In genomic region chr10:94343159-94343558, GRCh38 we compare ENCODE assay signal across 20 cellular contexts. TPM values are rescaled to one million over a fixed set of nuclear protein-coding genes. Genes with fewer than 3 reads are reported as not detected.
DNase-seq lines count a peak whose midpoint lies in the region; ATAC-seq and TF ChIP-seq lines count a peak whose summit lies in the region.
"Had no signal": no experiment of that assay in that cellular context is flagged by ENCODE, and none has a peak within 500 bp of the region (broad histone marks: within the 10 kb centered on the region; RNA-seq: fewer than 3 reads in every experiment).

No MANE protein-coding gene starts in this region.

- WGBS in adrenal gland, 4 donors: 64 to 72% (median 69%) methylated on average over 3 of the region's 3 CpGs

- DNase-seq in ELR (ENCODE audit: low read depth): peak; percentile 28
- DNase-seq in MG63: peak; percentile 21
- DNase-seq in adrenal gland: peak in 4 of 7 donors; percentile 26 to 36 (median 29)
- peak; percentile 19 for DNase-seq in myocyte (ENCODE audit: low read depth)
- DNase-seq in stimulated activated CD8-positive, alpha-beta memory T cell treated with anti-CD3 and anti-CD28 coated beads, Interleukin-4, amount 100 ng/mL, for 48 hours: no peak
- DNase-seq in activated T-cell treated with anti-CD3 and anti-CD28 coated beads, Interleukin-2, amount 50 U/mL, for 1 hour: no peak
- DNase-seq: Calu3; CD8-positive, alpha-beta T cell; DMS53; HFFc6; NCI-H1105; NCI-H2081 treated with DMSO at 0.1 percent for 48 hours; PC-3; SIG-M5 had no signal

- no peak for TF ChIP-seq CTCF in adrenal gland (IDR thresholded peaks at IDR 0.05)

- no peaks in the 10 kb centered on the region for H3K9me3 ChIP-seq in MG63
- peaks cover 0 to 4% (median 0%) of the 10 kb centered on the region in 3 donors for H3K9me3 ChIP-seq in adrenal gland (replicated peaks in 1 of 3)
- H3K9me3 ChIP-seq: BLaER1 had no signal

- H3K4me1 ChIP-seq in adrenal gland (replicated peaks in 1 of 2): no peaks in the 10 kb centered on the region
- H3K4me1 ChIP-seq: BLaER1 had no signal

- no peak overlapping the region for H3K27ac ChIP-seq in adrenal gland
- H3K27ac ChIP-seq: BLaER1, KMS-11, RWPE1 had no signal

- H3K36me3 ChIP-seq in MG63 (peaks cover 74% of the 10 kb centered on the region), adrenal gland (replicated peaks in 1 of 2) (peaks cover 0 to 24% of the 10 kb centered on the region in 2 donors)

- H3K27me3 ChIP-seq in MG63 (no peaks in the 10 kb centered on the region), adrenal gland (no peaks in the 10 kb centered on the region)
- H3K27me3 ChIP-seq: BLaER1 had no signal

- H3K4me3 ChIP-seq in MG63 (no peak overlapping the region), adrenal gland (no peak overlapping the region)
- H3K4me3 ChIP-seq: BLaER1 had no signal

- TF ChIP-seq POLR2A in adrenal gland (IDR thresholded peaks at IDR 0.05): no peak

- intact Hi-C loops in adrenal gland (cut with DNase I): no loop called here

- ATAC-seq in GM21526 (IDR thresholded peaks at IDR 0.05; ENCODE audit: low FRiP score, unreplicated experiment) (no peak), HG02571 (IDR thresholded peaks at IDR 0.05; ENCODE audit: unreplicated experiment) (no peak)
- ATAC-seq: CD8-positive, alpha-beta T cell; PC-3; SK-N-SH treated with all-trans-retinoic acid at 6 μM for 48 hours had no signal

RNA-seq across cellular contexts. Expression of gene NOC3L, which starts 19.6 kb away (rescaled TPM):
- total RNA-seq in MG63 (2014; rRNA removed; shearing (Covaris generic); ENCODE audit: low replicate concordance): 43.1 and 56.0 TPM in 2 replicates
- total RNA-seq in adrenal gland: 10 to 100 TPM in 7 of 8 donors, 1 to 10 TPM in 1; 7.4 to 22.2 (median 18.8) TPM
- polyA plus RNA-seq in adrenal gland: 10 to 100 TPM in 1 of 3 donors, 1 to 10 TPM in 2; 6.2 to 29.4 (median 7.1) TPM
- total RNA-seq in myocyte: 26.5 and 32.0 TPM in 2 replicates
- polyA plus RNA-seq in myocyte (2012): 6.2 TPM

RNA-seq across cellular contexts. Expression of gene TBC1D12, which starts 59.2 kb away (rescaled TPM):
- total RNA-seq in MG63 (2014; rRNA removed; shearing (Covaris generic); ENCODE audit: low replicate concordance): 7.2 TPM in 2 replicates
- total RNA-seq in adrenal gland: 10 to 100 TPM in 4 of 8 donors, 1 to 10 TPM in 4; 6.2 to 16.4 (median 9.7) TPM
- polyA plus RNA-seq in adrenal gland: 10 to 100 TPM in 2 of 3 donors, 1 to 10 TPM in 1; 6.7 to 47.8 (median 13.6) TPM
- total RNA-seq in myocyte: 16.2 and 17.2 TPM in 2 replicates
- polyA plus RNA-seq in myocyte (2012): 6.1 TPM

Comparison
In these comparisons a context has a peak if more than half of its experiments do, and no peak if none do; other contexts are left out.
1. DNase-seq: peak in ELR (single experiment), MG63 (single experiment), adrenal gland (4 of 7) and myocyte (single experiment); none in stimulated activated CD8-positive, alpha-beta memory T cell treated with anti-CD3 and anti-CD28 coated beads, Interleukin-4, amount 100 ng/mL, for 48 hours (single experiment) and activated T-cell treated with anti-CD3 and anti-CD28 coated beads, Interleukin-2, amount 50 U/mL, for 1 hour (single experiment).